ENCODE assay signal across 8 cellular contexts in genomic region chr19:19385900-19386339, GRCh38.
A peak's percentile ranks its signal among the peaks of the same experiment; 100 is the strongest.
DNase-seq lines count a peak whose midpoint lies in the region; ATAC-seq and TF ChIP-seq lines count a peak whose summit lies in the region.

No MANE protein-coding gene starts in this region.

- no peak for TF ChIP-seq CTCF in 22Rv1 (IDR thresholded peaks at IDR 0.05)

- no peak; the same call in 1 of the 2 replicates for TF ChIP-seq EP300 in Ishikawa (IDR thresholded peaks at IDR 0.05; ENCODE audit: borderline replicate concordance)

- H3K4me3 ChIP-seq in skeletal muscle cell (ENCODE audit: low read depth, low read length), result peak overlapping the region; percentile 84

- DNase-seq in activated CD8-positive, alpha-beta memory T cell treated with anti-CD3 and anti-CD28 coated beads, Interleukin-2, amount 50 U/mL, for 4 hours, result peak; percentile 61
- peak; percentile 38 for DNase-seq in germinal center (ENCODE audit: low spot score)
- DNase-seq in skeletal muscle cell (ENCODE audit: low read depth), result no peak
- DNase-seq in COLO668 (lab: John Stamatoyannopoulos, UW; ENCODE audit: unreplicated experiment), result no peak
- no peak for DNase-seq in NCI-H1436 treated with DMSO at 0.1 percent for 48 hours (lab: John Stamatoyannopoulos, UW)

- no peak for TF ChIP-seq RAD21 in Ishikawa (IDR thresholded peaks at IDR 0.05; ENCODE audit: low read depth)

- peak; percentile 5 for ATAC-seq in GM19043 (IDR thresholded peaks at IDR 0.05; ENCODE audit: low read depth, unreplicated experiment)

- peak overlapping the region; percentile 88 for H3K27ac ChIP-seq in 22Rv1

TF ChIP-seq in Ishikawa, 13 proteins besides CTCF, POLR2A, EP300 and RAD21:
- TF ChIP-seq REST (IDR thresholded peaks at IDR 0.05; ENCODE audit: low read depth) (no peak), CEBPB (IDR thresholded peaks at IDR 0.05) (no peak), ZBTB7A (IDR thresholded peaks at IDR 0.05; ENCODE audit: low read depth) (peak; percentile 88; the same call in 1 of the 2 replicates), MAX (IDR thresholded peaks at IDR 0.05) (no peak), TEAD4 (IDR thresholded peaks at IDR 0.05) (no peak)
TF ChIP-seq in Ishikawa: peak in this region for 1.

Comparison
In these comparisons a context has a peak if more than half of its experiments do, and no peak if none do; other contexts are left out.
1. DNase-seq: peak in activated CD8-positive, alpha-beta memory T cell treated with anti-CD3 and anti-CD28 coated beads, Interleukin-2, amount 50 U/mL, for 4 hours (single experiment) and germinal center (single experiment); none in skeletal muscle cell (single experiment), COLO668 (single experiment) and NCI-H1436 treated with DMSO at 0.1 percent for 48 hours (single experiment).